ENCODE assay signal across 23 cellular contexts in the genomic region with DNA sequence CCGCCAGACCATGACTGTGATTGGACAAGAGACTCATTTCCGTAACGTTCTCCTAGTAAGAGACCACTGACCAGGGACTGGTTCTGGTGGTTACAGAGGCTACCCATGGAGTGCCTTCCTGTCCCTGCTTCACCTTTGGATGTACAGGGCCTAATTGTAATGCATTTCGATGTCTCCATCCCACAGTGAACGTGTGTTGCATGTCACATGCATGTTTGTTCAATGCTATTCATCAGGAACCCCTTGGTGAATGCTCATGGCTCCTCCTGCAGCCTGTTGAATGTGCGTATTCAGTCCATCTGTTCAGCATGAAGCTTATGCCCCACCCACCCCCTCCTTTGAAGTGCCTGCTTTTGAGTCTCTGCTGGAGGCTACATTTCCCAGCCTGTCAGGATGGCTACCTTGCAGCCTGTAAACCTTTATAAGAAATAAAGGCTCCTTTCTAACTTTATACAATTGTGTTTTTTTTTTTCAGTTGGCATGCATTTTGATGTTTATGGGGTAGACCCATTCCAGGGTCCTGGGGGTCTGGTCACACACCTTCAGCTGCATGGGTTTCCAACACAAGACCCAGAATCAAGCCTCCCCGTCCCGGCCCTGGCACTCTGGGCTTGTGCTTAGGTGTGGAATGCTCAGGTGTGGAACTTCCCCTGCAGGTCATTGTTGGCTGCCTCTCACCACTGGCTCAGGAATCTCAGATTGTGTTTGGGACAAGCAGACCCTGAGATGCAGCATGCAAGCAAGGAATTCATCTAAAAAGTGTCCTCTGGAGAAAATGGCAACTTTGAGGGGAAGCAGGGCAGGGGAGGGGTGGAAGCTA.
"Had no signal": no experiment of that assay in that cellular context is flagged by ENCODE, and none has a peak within 500 bp of the region (broad histone marks: within the 10 kb centered on the region; RNA-seq: fewer than 3 reads in every experiment).

No MANE protein-coding gene starts in this region.

- H3K36me3 ChIP-seq: adrenal gland, breast epithelium, SJSA1 had no signal

- H3K9me3 Mint-ChIP-seq: activated CD8-positive, alpha-beta T cell treated with anti-CD3 and anti-CD28 coated beads for 36 hours; activated T-helper 2 cell treated with anti-CD3 and anti-CD28 coated beads, Interferon-gamma antibody, Interleukin-2, Interleukin-4, amounts not matched to agents 10 μg/mL and 5 μg/mL and 100 μg/mL, durations not matched to agents 14 hours and 24 hours and 36 hours had no signal

- H3K9me3 ChIP-seq: adrenal gland, SJSA1 had no signal

- H3K27ac Mint-ChIP-seq: activated CD8-positive, alpha-beta T cell treated with anti-CD3 and anti-CD28 coated beads for 36 hours; activated naive CD4-positive, alpha-beta T cell treated with anti-CD3 and anti-CD28 coated beads, Interleukin-2, amount 10 ng/mL, durations not matched to agents 7 days and 5 days; activated naive CD8-positive, alpha-beta T cell treated with anti-CD3 and anti-CD28 coated beads, Interleukin-2, amount 10 ng/mL, durations not matched to agents 7 days and 5 days; activated T-helper 2 cell treated with anti-CD3 and anti-CD28 coated beads, Interferon-gamma antibody, Interleukin-2, Interleukin-4, amounts not matched to agents 10 μg/mL and 5 μg/mL and 100 μg/mL, durations not matched to agents 14 hours and 24 hours and 36 hours; IgD-negative memory B cell; T-helper 1 cell treated with Interleukin-12 subunit alpha and Interleukin-12 subunit beta and Interleukin-4 antibody, amounts not matched to agents 30 μg/mL and 1 μg/mL, for 36 hours had no signal

- DNase-seq: activated CD4-positive, alpha-beta T cell treated with anti-CD3 and anti-CD28 coated beads for 4 hours; activated CD8-positive, alpha-beta T cell treated with anti-CD3 and anti-CD28 coated beads for 36 hours; activated gamma-delta T cell treated with Interleukin-2 at 50 U/mL for 16 hours; activated naive CD4-positive, alpha-beta T cell treated with anti-CD3 and anti-CD28 coated beads, Interleukin-2, amount 10 ng/mL, durations not matched to agents 7 days and 5 days; activated naive CD8-positive, alpha-beta T cell treated with anti-CD3 and anti-CD28 coated beads, Interleukin-2, amount 10 ng/mL, durations not matched to agents 7 days and 5 days; activated T-cell treated with anti-CD3 and anti-CD28 coated beads for 4 hours; activated T-cell treated with anti-CD3 and anti-CD28 coated beads, Interleukin-2, amount 50 U/mL, for 48 hours; adrenal gland; aorta; caudate nucleus; NCI-H1092 treated with DMSO at 0.1 percent for 48 hours; NCI-H1417 treated with DMSO at 0.1 percent for 48 hours; NCI-H1694; NCI-H2081; NCI-H526; PC-3; SHP77 had no signal

- H3K36me3 Mint-ChIP-seq: activated naive CD4-positive, alpha-beta T cell treated with anti-CD3 and anti-CD28 coated beads, Interleukin-2, amount 10 ng/mL, durations not matched to agents 7 days and 5 days; activated naive CD8-positive, alpha-beta T cell treated with anti-CD3 and anti-CD28 coated beads, Interleukin-2, amount 10 ng/mL, durations not matched to agents 7 days and 5 days; IgD-negative memory B cell had no signal

- H3K4me1 ChIP-seq: adrenal gland, breast epithelium, SJSA1 had no signal

- H3K4me1 Mint-ChIP-seq: activated naive CD4-positive, alpha-beta T cell treated with anti-CD3 and anti-CD28 coated beads, Interleukin-2, amount 10 ng/mL, durations not matched to agents 7 days and 5 days; activated naive CD8-positive, alpha-beta T cell treated with anti-CD3 and anti-CD28 coated beads, Interleukin-2, amount 10 ng/mL, durations not matched to agents 7 days and 5 days; IgD-negative memory B cell had no signal

- H3K4me3 ChIP-seq: adrenal gland, breast epithelium, SJSA1 had no signal

- H3K27me3 Mint-ChIP-seq: activated CD8-positive, alpha-beta T cell treated with anti-CD3 and anti-CD28 coated beads for 36 hours; activated naive CD8-positive, alpha-beta T cell treated with anti-CD3 and anti-CD28 coated beads, Interleukin-2, amount 10 ng/mL, durations not matched to agents 7 days and 5 days had no signal

- H3K4me3 Mint-ChIP-seq: activated CD8-positive, alpha-beta T cell treated with anti-CD3 and anti-CD28 coated beads for 36 hours; activated naive CD4-positive, alpha-beta T cell treated with anti-CD3 and anti-CD28 coated beads, Interleukin-2, amount 10 ng/mL, durations not matched to agents 7 days and 5 days; activated naive CD8-positive, alpha-beta T cell treated with anti-CD3 and anti-CD28 coated beads, Interleukin-2, amount 10 ng/mL, durations not matched to agents 7 days and 5 days; IgD-negative memory B cell; T-helper 1 cell treated with Interleukin-12 subunit alpha and Interleukin-12 subunit beta and Interleukin-4 antibody, amounts not matched to agents 30 μg/mL and 1 μg/mL, for 36 hours had no signal

- H3K27ac ChIP-seq: adrenal gland, breast epithelium, KMS-11, SJSA1 had no signal

- H3K27me3 ChIP-seq: adrenal gland, breast epithelium, SJSA1 had no signal
